28 cellular contexts compared by ENCODE assay signal in genomic region chr6:94190030-94190429, GRCh38.
DNase-seq lines count a peak whose midpoint lies in the region; FAIRE-seq and TF ChIP-seq lines count a peak whose summit lies in the region.
"Had no signal": no experiment of that assay in that cellular context is flagged by ENCODE, and none has a peak within 500 bp of the region (broad histone marks: within the 10 kb centered on the region; RNA-seq: fewer than 3 reads in every experiment).

No MANE protein-coding gene starts in this region.

- H3K27ac ChIP-seq in neural cell (ENCODE audit: low read length), result no peak overlapping the region
- H3K27ac ChIP-seq: 22Rv1; A549; BLaER1; BLaER1 treated with 17β-estradiol and CSF1 and Interleukin-3, amounts not matched to agents 10 nM and 100 nM; C4-2B had no signal

- TF ChIP-seq RAD21 in neural cell (conservative IDR thresholded peaks at IDR 0.05), result no peak

- no peak overlapping the region for H2AFZ ChIP-seq in neural cell (ENCODE audit: low read depth, low read length)

- TF ChIP-seq EP300 in neural cell (conservative IDR thresholded peaks at IDR 0.05; ENCODE audit: poor library complexity, severe bottlenecking), result peak; percentile 85

- H3F3A ChIP-seq in neural cell (ENCODE audit: insufficient read depth, low read length, poor library complexity, severe bottlenecking), result no peaks in the 10 kb centered on the region

- TF ChIP-seq CTCF in D721Med (IDR thresholded peaks at IDR 0.05; ENCODE audit: insufficient read depth, missing control alignments) (no peak), neural cell (IDR thresholded peaks at IDR 0.05; ENCODE audit: poor library complexity, severe bottlenecking) (no peak)

- DNase-seq in D721Med (ENCODE audit: insufficient read length, low spot score) (no peak), putamen (ENCODE audit: low spot score) (no peak), cerebellar nuclear complex (lab: John Stamatoyannopoulos, UW) (no peak)
- DNase-seq: 8988T; ACHN; AML-193; BE2C; Caco-2; Calu3; CD4-positive, alpha-beta memory T cell; CD4-positive, alpha-beta T cell; CD4-positive, CD25-positive, alpha-beta regulatory T cell; CD8-positive, alpha-beta memory T cell; CD8-positive, alpha-beta T cell; COR-L47; DMS 273 treated with DMSO at 0.1 percent for 48 hours; DMS153; DMS79; DMS79 treated with DMSO at 0.1 percent for 48 hours; DND-41; EL had no signal

- H3K36me3 ChIP-seq in neural cell (ENCODE audit: insufficient read depth, low read length), result no peaks in the 10 kb centered on the region
- H3K36me3 ChIP-seq: BE2C; BLaER1; BLaER1 treated with 17β-estradiol and CSF1 and Interleukin-3, amounts not matched to agents 10 nM and 100 nM had no signal

- H4K20me1 ChIP-seq in neural cell (ENCODE audit: insufficient read depth), result no peaks in the 10 kb centered on the region
- H4K20me1 ChIP-seq: BLaER1; BLaER1 treated with 17β-estradiol and CSF1 and Interleukin-3, amounts not matched to agents 10 nM and 100 nM had no signal

- FAIRE-seq in D721Med (lab: Jason Lieb, UNC), result peak; percentile 64
- FAIRE-seq: A204.1, A549 had no signal

- no peak overlapping the region for H3K4me2 ChIP-seq in neural cell (ENCODE audit: low read length)
- H3K4me2 ChIP-seq: A549; BLaER1; BLaER1 treated with 17β-estradiol and CSF1 and Interleukin-3, amounts not matched to agents 10 nM and 100 nM had no signal

- no peak overlapping the region for H3K4me3 ChIP-seq in neural cell (ENCODE audit: low read length)
- H3K4me3 ChIP-seq: A549; BLaER1; BLaER1 treated with 17β-estradiol and CSF1 and Interleukin-3, amounts not matched to agents 10 nM and 100 nM had no signal

- no peaks in the 10 kb centered on the region for H3K79me2 ChIP-seq in neural cell (replicated peaks; ENCODE audit: insufficient read depth, low read length)

- no peaks in the 10 kb centered on the region for H3K27me3 ChIP-seq in neural cell (ENCODE audit: insufficient read depth, low read depth, low read length)
- H3K27me3 ChIP-seq: BE2C; BLaER1; BLaER1 treated with 17β-estradiol and CSF1 and Interleukin-3, amounts not matched to agents 10 nM and 100 nM had no signal

- no peaks in the 10 kb centered on the region for H3K9me3 ChIP-seq in neural cell (ENCODE audit: low read length)
- H3K9me3 ChIP-seq: A549, BE2C, BLaER1, Caco-2 had no signal

- no peak overlapping the region for H3K9ac ChIP-seq in neural cell (ENCODE audit: low read length)
- H3K9ac ChIP-seq: BLaER1; BLaER1 treated with 17β-estradiol and CSF1 and Interleukin-3, amounts not matched to agents 10 nM and 100 nM had no signal

- no peaks in the 10 kb centered on the region for H3K9me2 ChIP-seq in neural cell (ENCODE audit: insufficient read depth, low read length)

TF ChIP-seq in neural cell, 6 proteins besides CTCF, POLR2A, EP300 and RAD21:
- TF ChIP-seq POLR2AphosphoS5 (IDR thresholded peaks at IDR 0.05) (peak; percentile 54), TAF1 (IDR thresholded peaks at IDR 0.05; ENCODE audit: low read depth) (no peak), EZH2 (IDR thresholded peaks at IDR 0.05; ENCODE audit: borderline replicate concordance, insufficient read depth, low read length, poor library complexity, severe bottlenecking) (no peak), MXI1 (conservative IDR thresholded peaks at IDR 0.05; ENCODE audit: poor library complexity, severe bottlenecking) (no peak), SMC3 (conservative IDR thresholded peaks at IDR 0.05; ENCODE audit: poor library complexity) (no peak), REST (IDR thresholded peaks at IDR 0.05; ENCODE audit: borderline replicate concordance) (no peak)
